ENCODE assay signal across 23 cellular contexts in the genomic region with DNA sequence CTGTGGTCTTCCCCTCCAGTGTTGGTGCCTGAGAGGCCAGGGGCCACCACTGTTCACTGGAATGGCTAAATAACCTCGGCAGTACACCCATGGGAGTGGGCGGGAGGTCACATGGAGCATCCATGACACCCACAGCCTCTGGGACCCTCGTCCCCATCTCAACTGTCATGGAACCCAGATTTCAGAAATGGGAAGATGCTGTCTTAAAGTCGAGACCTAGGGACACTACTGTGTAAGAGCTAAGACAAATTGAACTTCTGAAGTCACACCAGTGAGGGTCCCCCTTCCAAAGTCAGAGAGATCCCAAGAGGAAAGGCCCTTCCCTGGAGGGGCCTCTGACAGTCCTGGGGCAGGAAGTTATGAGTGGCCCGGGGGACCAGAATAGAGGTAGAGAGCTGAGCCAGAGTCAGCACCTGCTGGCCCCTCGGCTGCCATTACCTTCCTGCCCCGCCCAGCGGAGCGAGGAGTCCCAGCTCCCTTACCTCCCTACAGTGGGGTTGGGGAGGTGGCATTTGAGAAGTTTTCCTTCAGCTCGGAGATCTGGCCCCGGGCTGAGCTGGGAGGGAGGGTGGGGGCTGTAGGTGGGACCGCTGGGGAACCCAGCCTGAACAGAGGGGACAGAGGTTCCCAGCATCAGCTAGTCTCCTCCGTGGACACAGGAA. TPM values are rescaled to one million over a fixed set of nuclear protein-coding genes. Genes with fewer than 3 reads are reported as not detected.
DNase-seq lines count a peak whose midpoint lies in the region; ATAC-seq, FAIRE-seq and TF ChIP-seq lines count a peak whose summit lies in the region.
"Had no signal": no experiment of that assay in that cellular context is flagged by ENCODE, and none has a peak within 500 bp of the region (broad histone marks: within the 10 kb centered on the region; RNA-seq: fewer than 3 reads in every experiment).

No MANE protein-coding gene starts in this region.

- H3K4ac ChIP-seq in H9 (ENCODE audit: low read depth, low read length) (no peak overlapping the region), H1 (replicated peaks; ENCODE audit: insufficient read length, low read depth, low read length) (no peak overlapping the region)

- H3K9me3 Mint-ChIP-seq in H9, result peaks cover 4 to 11% of the 10 kb centered on the region in 2 experiments
- H3K9me3 Mint-ChIP-seq in stimulated activated effector memory CD8-positive, alpha-beta T cell treated with anti-CD3 and anti-CD28 coated beads, Interleukin-12 subunit alpha, Interleukin-12 subunit beta, amount 100 ng/mL, for 72 hours, result no peaks in the 10 kb centered on the region

- H3K79me1 ChIP-seq in H9 (ENCODE audit: insufficient read depth, low read depth, low read length, poor library complexity, severe bottlenecking) (no peaks in the 10 kb centered on the region), H1 (ENCODE audit: low read depth, low read length) (no peaks in the 10 kb centered on the region)

- H2BK12ac ChIP-seq in H9 (ENCODE audit: insufficient read length, low read depth, low read length) (no peak overlapping the region), H1 (ENCODE audit: low read depth, low read length) (no peak overlapping the region)

- H2BK20ac ChIP-seq in H9 (ENCODE audit: low read depth, low read length, poor library complexity, severe bottlenecking) (no peak overlapping the region), H1 (ENCODE audit: low read length) (no peak overlapping the region; the same call in 1 of the 2 replicates)

- no peak overlapping the region for H4K5ac ChIP-seq in H9 (ENCODE audit: insufficient read length, low read depth, low read length)
- no peak overlapping the region for H4K5ac ChIP-seq in H1 (ENCODE audit: insufficient read length, low read depth, low read length)

- no peak overlapping the region for H3K14ac ChIP-seq in H9 (ENCODE audit: insufficient read depth, low read length)
- no peak overlapping the region for H3K14ac ChIP-seq in H1 (ENCODE audit: insufficient read length)

- no peak overlapping the region for H3K27ac Mint-ChIP-seq in H9
- no peak overlapping the region for H3K27ac Mint-ChIP-seq in stimulated activated effector memory CD8-positive, alpha-beta T cell treated with anti-CD3 and anti-CD28 coated beads, Interleukin-12 subunit alpha, Interleukin-12 subunit beta, amount 100 ng/mL, for 72 hours
- H3K27ac Mint-ChIP-seq: CD8-positive, alpha-beta memory T cell; HFFc6 had no signal

- intact Hi-C loops in kidney (cut with DNase I), result no loop called here
- intact Hi-C loops in ascending aorta (cut with DNase I), result no loop called here
- intact Hi-C loops in transverse colon (cut with DNase I; ENCODE audit: low total_unique reads), result no loop called here

- no peak for TF ChIP-seq RAD21 in H1 (IDR thresholded peaks at IDR 0.05 in 1 of 2, conservative IDR thresholded peaks at IDR 0.05 in 1 of 2; ENCODE audit: low read depth in 2 of 2, low read length in 2 of 2)

- ATAC-seq in HG03565 (IDR thresholded peaks at IDR 0.05; ENCODE audit: unreplicated experiment), result no peak
- ATAC-seq in stimulated activated effector memory CD8-positive, alpha-beta T cell treated with anti-CD3 and anti-CD28 coated beads, Interleukin-12 subunit alpha, Interleukin-12 subunit beta, amount 100 ng/mL, for 72 hours, result no peak
- ATAC-seq: HCT116 had no signal

- no peaks in the 10 kb centered on the region for H3K79me2 ChIP-seq in H9 (ENCODE audit: insufficient read depth, low read length)
- no peaks in the 10 kb centered on the region for H3K79me2 ChIP-seq in H1 (ENCODE audit: control insufficient read depth in 1 of 2, insufficient read depth in 2 of 2, low read length in 2 of 2)

- H2AFZ ChIP-seq in H9 (ENCODE audit: low read length) (no peak overlapping the region), H1 (ENCODE audit: low read length) (no peak overlapping the region)

- no peaks in the 10 kb centered on the region; a peak in 1 of 8 replicates for H3K36me3 ChIP-seq in H1 (ENCODE audit: control insufficient read depth in 2 of 4, insufficient read depth in 4 of 4, low read length in 3 of 4)
- H3K36me3 ChIP-seq in kidney (ENCODE audit: control insufficient read depth in 1 of 2, insufficient read depth in 2 of 2, low read length in 2 of 2), result no peaks in the 10 kb centered on the region
- H3K36me3 ChIP-seq in ascending aorta, result no peaks in the 10 kb centered on the region
- H3K36me3 ChIP-seq in transverse colon, result no peaks in the 10 kb centered on the region
- H3K36me3 ChIP-seq: BE2C had no signal

- no CpG with 5 or more reads among the region's 13 CpGs for WGBS in H9 (ENCODE audit: extremely low coverage, insufficient read length, low lambda C conversion rate)
- WGBS in H1 (ENCODE audit: extremely low coverage in 1 of 2, insufficient coverage in 1 of 2, insufficient read length in 1 of 2, insufficient replicate concordance in 2 of 2, low coverage in 1 of 2, low lambda C conversion rate in 2 of 2, missing lambda C conversion rate in 1 of 2), 2 experiments, result 13% methylated on average over 11 of the region's 13 CpGs; no CpG with 5 or more reads in 1 of the 2 experiments
- 15% methylated on average over 13 of the region's 13 CpGs; no CpG with 5 or more reads in 1 of the 2 donors for WGBS in transverse colon (ENCODE audit: low coverage in 1 of 2), 2 donors

- no peak overlapping the region for H2AK5ac ChIP-seq in H9 (ENCODE audit: insufficient read length, low read length)
- no peak overlapping the region for H2AK5ac ChIP-seq in H1 (ENCODE audit: low read depth, low read length)

- peak overlapping the region; percentile 78 for H3K4me2 ChIP-seq in H9 (ENCODE audit: insufficient read depth, insufficient read length, low read length)
- H3K4me2 ChIP-seq in H1 (ENCODE audit: insufficient read depth in 1 of 2, low read depth in 2 of 2, low read length in 2 of 2), result peak overlapping the region; percentile 89 to 92; a peak in 3 of 4 replicates
- H3K4me2 ChIP-seq: KMS-11 had no signal

- no peak overlapping the region for H3K56ac ChIP-seq in H9 (ENCODE audit: insufficient read length, low read depth, low read length)
- H3K56ac ChIP-seq in H1 (replicated peaks; ENCODE audit: insufficient read length, low read depth, low read length), result no peak overlapping the region

- H2BK15ac ChIP-seq in H9 (ENCODE audit: low read depth, low read length) (no peak overlapping the region), H1 (ENCODE audit: low read length) (no peak overlapping the region; the same call in 1 of the 2 replicates)

- CTCF ChIA-PET in H1 (lab: Charles Lee; ENCODE audit: partially characterized antibody), result interaction anchor here (0.5 to 9.8 kb wide), 12 partner anchors 9 to 471 kb away, joined by 3 to 143 read pairs (median 4); no protein-coding TSS in a partner anchor

- H3K9ac ChIP-seq in H9 (ENCODE audit: extremely low read depth, insufficient read length, low read length), result no peak overlapping the region
- H3K9ac ChIP-seq in H1 (replicated peaks in 1 of 4; ENCODE audit: extremely low read depth in 1 of 4, low read depth in 3 of 4, low read length in 3 of 4), result no peak overlapping the region
- no peak overlapping the region for H3K9ac ChIP-seq in kidney (ENCODE audit: low read length in 2 of 2)
- H3K9ac ChIP-seq: KMS-11 had no signal

- H4K20me1 ChIP-seq in H9 (ENCODE audit: control insufficient read depth, insufficient read depth, insufficient read length), result peaks cover 2% of the 10 kb centered on the region
- peaks cover 11 to 14% of the 10 kb centered on the region in 2 experiments for H4K20me1 ChIP-seq in H1 (replicated peaks in 1 of 2; ENCODE audit: control insufficient read depth in 1 of 2, insufficient read depth in 2 of 2, low read length in 2 of 2)

- in situ Hi-C loops in transverse colon (cut with MboI; ENCODE audit: low pct_ligation_motif_present in 1 of 4, low pct_unique_long_range_greater_than_20kb in 1 of 4, low sequenced_read_pairs in 3 of 4), result no loop called here

- POLR2A ChIA-PET in H1 (lab: Charles Lee; ENCODE audit: partially characterized antibody), result interaction anchor here (0.8 to 1.2 kb wide), 2 partner anchors 10 to 12 kb away, joined by 4 to 5 read pairs; no protein-coding TSS in a partner anchor

- peaks cover 99% of the 10 kb centered on the region for H3K27me3 Mint-ChIP-seq in H9 (ENCODE audit: low read depth)

- TF ChIP-seq CTCF in H9 (conservative IDR thresholded peaks at IDR 0.05), result no peak
- no peak for TF ChIP-seq CTCF in H1 (IDR thresholded peaks at IDR 0.05; ENCODE audit: control extremely low read depth in 1 of 3, insufficient read depth in 1 of 3, low read depth in 1 of 3, low read length in 3 of 3)
- TF ChIP-seq CTCF in kidney (IDR thresholded peaks at IDR 0.05; ENCODE audit: borderline replicate concordance, extremely low read depth, insufficient read depth), result no peak
- no peak for TF ChIP-seq CTCF in ascending aorta (IDR thresholded peaks at IDR 0.05)
- TF ChIP-seq CTCF in transverse colon (IDR thresholded peaks at IDR 0.05), result no peak

- H3K27me3 ChIP-seq in H9 (ENCODE audit: insufficient read depth, low read length) (peaks cover 94% of the 10 kb centered on the region), H1 (replicated peaks in 1 of 4; ENCODE audit: control insufficient read depth in 3 of 4, extremely low read depth in 1 of 4, insufficient read depth in 3 of 4, low read length in 3 of 4) (peaks cover 92 to 100% (median 99%) of the 10 kb centered on the region in 4 experiments), ascending aorta (peaks cover 20% of the 10 kb centered on the region), transverse colon (peaks cover 100% of the 10 kb centered on the region)

- no peak for TF ChIP-seq POLR2A in H1 (IDR thresholded peaks at IDR 0.05; ENCODE audit: control extremely low read depth in 1 of 2, low read depth in 2 of 2, low read length in 2 of 2)
- no peak for TF ChIP-seq POLR2A in transverse colon (IDR thresholded peaks at IDR 0.05)

- H2BK5ac ChIP-seq in H9 (ENCODE audit: insufficient read length, low read length) (no peak overlapping the region), H1 (ENCODE audit: low read depth, low read length) (no peak overlapping the region)

- H3K4me3 ChIP-seq in H1 (ENCODE audit: extremely low read depth in 1 of 4, insufficient read depth in 2 of 4, low read depth in 3 of 4, low read length in 4 of 4) (peak overlapping the region in 1 of 4 experiments; percentile 55; a peak in 2 of 8 replicates), kidney (ENCODE audit: low read length in 2 of 2) (no peak overlapping the region), ascending aorta (no peak overlapping the region), transverse colon (no peak overlapping the region)

- H3K4me3 Mint-ChIP-seq in H9, result peak overlapping the region in 1 of 2 experiments; percentile 50; a peak in 2 of 5 replicates
- no peak overlapping the region for H3K4me3 Mint-ChIP-seq in stimulated activated effector memory CD8-positive, alpha-beta T cell treated with anti-CD3 and anti-CD28 coated beads, Interleukin-12 subunit alpha, Interleukin-12 subunit beta, amount 100 ng/mL, for 72 hours
- H3K4me3 Mint-ChIP-seq: HFFc6 had no signal

- H2BK120ac ChIP-seq in H9 (ENCODE audit: low read depth, low read length, poor library complexity, severe bottlenecking), result no peak overlapping the region
- no peak overlapping the region for H2BK120ac ChIP-seq in H1 (replicated peaks; ENCODE audit: low read depth, low read length)

- H4K8ac ChIP-seq in H9 (replicated peaks; ENCODE audit: insufficient read length, low read depth, low read length) (no peak overlapping the region), H1 (ENCODE audit: extremely low read depth, insufficient read depth, low read length) (no peak overlapping the region)

- H3K4me1 Mint-ChIP-seq in H9, result peaks cover 57 to 72% of the 10 kb centered on the region in 2 experiments
- peaks cover 48% of the 10 kb centered on the region for H3K4me1 Mint-ChIP-seq in stimulated activated effector memory CD8-positive, alpha-beta T cell treated with anti-CD3 and anti-CD28 coated beads, Interleukin-12 subunit alpha, Interleukin-12 subunit beta, amount 100 ng/mL, for 72 hours

- no peaks in the 10 kb centered on the region for H3K36me3 Mint-ChIP-seq in H9 (ENCODE audit: insufficient read depth in 1 of 3, low read depth in 3 of 3)
- H3K36me3 Mint-ChIP-seq in stimulated activated effector memory CD8-positive, alpha-beta T cell treated with anti-CD3 and anti-CD28 coated beads, Interleukin-12 subunit alpha, Interleukin-12 subunit beta, amount 100 ng/mL, for 72 hours, result peaks cover 6% of the 10 kb centered on the region
- H3K36me3 Mint-ChIP-seq: CD8-positive, alpha-beta memory T cell had no signal

- H3K27ac ChIP-seq in H9 (ENCODE audit: insufficient read length, low read depth, low read length) (no peak overlapping the region), H1 (ENCODE audit: low read depth, low read length) (no peak overlapping the region), kidney (ENCODE audit: low read depth in 2 of 2, low read length in 2 of 2) (no peak overlapping the region), ascending aorta (no peak overlapping the region), transverse colon (no peak overlapping the region)
- H3K27ac ChIP-seq: KMS-11 had no signal

- H3T11ph ChIP-seq in H9 (ENCODE audit: low read length), result no peak overlapping the region

- H3K23me2 ChIP-seq in H9 (ENCODE audit: insufficient read length, low read depth, low read length, poor library complexity, severe bottlenecking), result peaks cover 22% of the 10 kb centered on the region
- peaks cover 19% of the 10 kb centered on the region for H3K23me2 ChIP-seq in H1 (ENCODE audit: low read depth, low read length)

- H3K18ac ChIP-seq in H9 (ENCODE audit: insufficient read length, low read depth, low read length) (no peak overlapping the region), H1 (ENCODE audit: extremely low read depth, low read length) (no peak overlapping the region)

- H3K23ac ChIP-seq in H9 (ENCODE audit: insufficient read length, low read depth, low read length) (no peak overlapping the region), H1 (ENCODE audit: insufficient read length) (no peak overlapping the region)

- peak; percentile 37 for DNase-seq in H9
- DNase-seq in H1 (ENCODE audit: low read depth in 1 of 2, low spot score in 2 of 2), result no peak
- peak; percentile 42 for DNase-seq in kidney
- no peak for DNase-seq in ascending aorta (ENCODE audit: low spot score in 2 of 2)
- no peak for DNase-seq in transverse colon
- no peak for DNase-seq in stimulated activated effector memory CD8-positive, alpha-beta T cell treated with anti-CD3 and anti-CD28 coated beads, Interleukin-12 subunit alpha, Interleukin-12 subunit beta, amount 100 ng/mL, for 72 hours (ENCODE audit: low spot score in 2 of 2)
- DNase-seq: ACHN; BE2C; C1 segment of cervical spinal cord; CD4-positive, CD25-positive, alpha-beta regulatory T cell; CD8-positive, alpha-beta memory T cell; COR-L47; GDM1; HFFc6 had no signal

- H3K4me1 ChIP-seq in H9 (ENCODE audit: insufficient read depth, low read length) (peaks cover 3% of the 10 kb centered on the region; the same call in 1 of the 2 replicates), H1 (replicated peaks in 1 of 4; ENCODE audit: control insufficient read depth in 3 of 4, insufficient read depth in 4 of 4, low read length in 3 of 4) (peaks cover 4 to 60% (median 29%) of the 10 kb centered on the region in 4 experiments), kidney (ENCODE audit: control insufficient read depth in 1 of 2, insufficient read depth in 1 of 2, low read depth in 1 of 2, low read length in 2 of 2) (peaks cover 0 to 6% of the 10 kb centered on the region in 2 donors), ascending aorta (peaks cover 10 to 14% of the 10 kb centered on the region in 2 donors), transverse colon (peaks cover 19 to 31% (median 26%) of the 10 kb centered on the region in 4 donors)
- H3K4me1 ChIP-seq: BE2C had no signal

- FAIRE-seq in H1 (lab: Jason Lieb, UNC) (no peak), kidney (lab: Jason Lieb, UNC) (no peak)
- FAIRE-seq: A204.1, D721Med, GM12892, GM18507 had no signal

- H4K91ac ChIP-seq in H9 (ENCODE audit: insufficient read length, low read depth, low read length) (no peak overlapping the region), H1 (replicated peaks; ENCODE audit: insufficient read length, low read length) (no peak overlapping the region)

- no peaks in the 10 kb centered on the region for H3K9me3 ChIP-seq in H9 (ENCODE audit: control insufficient read depth, low read depth, low read length)
- H3K9me3 ChIP-seq in H1 (ENCODE audit: insufficient read depth in 2 of 2, low read depth in 1 of 2, low read length in 1 of 2), result no peaks in the 10 kb centered on the region
- H3K9me3 ChIP-seq in kidney (ENCODE audit: control insufficient read depth in 1 of 2, low read length in 2 of 2), result no peaks in the 10 kb centered on the region
- H3K9me3 ChIP-seq in ascending aorta, result no peaks in the 10 kb centered on the region
- no peaks in the 10 kb centered on the region for H3K9me3 ChIP-seq in transverse colon
- H3K9me3 ChIP-seq: BE2C had no signal

- TF ChIP-seq EP300 in H1 (IDR thresholded peaks at IDR 0.05; ENCODE audit: borderline replicate concordance in 1 of 2, low read depth in 2 of 2, low read length in 2 of 2) (no peak), transverse colon (IDR thresholded peaks at IDR 0.05; ENCODE audit: low read depth) (no peak)

RNA-seq across cellular contexts. Expression of a gene that starts 7.6 kb away (rescaled TPM):
- total RNA-seq in H9 (2021) (1.2 TPM in 2 replicates), kidney (not detected), ascending aorta (not detected), transverse colon (not detected)
- 2.1 and 2.6 TPM in 2 replicates for total RNA-seq in H1 (2021; fragmentation: NEBNext Ultra II Directional; extraction: Animal tissue kit (Norgen Biotek cat#: 25700))
- polyA plus RNA-seq in H1 (2011; rRNA removed) (0.79 and 1.3 TPM in 2 replicates), kidney (ENCODE audit: insufficient read depth, low read depth, low replicate concordance) (not detected)
- polyA plus RNA-seq in H1 (2011; cell fraction: cytosol; rRNA removed), result 1.00 TPM
- polyA plus RNA-seq in H1 (2011; cell fraction: nucleus; rRNA removed), result 1.4 TPM
- polyA plus RNA-seq in H1 (2012, experiment 1 of 2), result 0.68 to 0.87 TPM (median 0.76 TPM) in 4 replicates
- 0.92 TPM for polyA plus RNA-seq in H1 (2012, experiment 2 of 2)
- polyA plus RNA-seq in H1 (2013, experiment 1 of 2), result 2.3 TPM
- polyA plus RNA-seq in H1 (2013, experiment 2 of 2), result 2.3 TPM
- polyA minus RNA-seq in H1 (2011; rRNA and poly(A)+ RNA removed), result 0.22 TPM in 1 of 2 replicates, not detected in the other
- polyA minus RNA-seq in H1 (2011; cell fraction: cytosol; rRNA and poly(A)+ RNA removed), result not detected
- polyA minus RNA-seq in H1 (2011; cell fraction: nucleus; rRNA and poly(A)+ RNA removed), result not detected
- total RNA-seq: CD4-positive, CD25-positive, alpha-beta regulatory T cell; CD8-positive, alpha-beta memory T cell; H4; HFFc6; HT-29 had no signal
- polyA plus RNA-seq: CD4-positive, CD25-positive, alpha-beta regulatory T cell; CD8-positive, alpha-beta memory T cell had no signal

Comparison
In these comparisons a context has a peak if more than half of its experiments do, and no peak if none do; other contexts are left out.
1. DNase-seq: peak in H9 (single experiment) and kidney (single experiment); none in H1 (0 of 2), ascending aorta (0 of 2), transverse colon (single experiment) and stimulated activated effector memory CD8-positive, alpha-beta T cell treated with anti-CD3 and anti-CD28 coated beads, Interleukin-12 subunit alpha, Interleukin-12 subunit beta, amount 100 ng/mL, for 72 hours (0 of 2).